In genomic region chr11:131190446-131190845, GRCh38 we compare ENCODE assay signal across 30 cellular contexts.
"Had no signal": no experiment of that assay in that cellular context is flagged by ENCODE, and none has a peak within 500 bp of the region (broad histone marks: within the 10 kb centered on the region; RNA-seq: fewer than 3 reads in every experiment).

No MANE protein-coding gene starts in this region.

- H3K36me3 ChIP-seq: ascending aorta, WERI-Rb-1 had no signal

- FAIRE-seq: TTC549 had no signal

- H3K27ac ChIP-seq: ascending aorta, WERI-Rb-1 had no signal

- DNase-seq: activated CD4-positive, alpha-beta memory T cell treated with anti-CD3 and anti-CD28 coated beads, Interleukin-2, amount 10 ng/mL, durations not matched to agents 7 days and 5 days; activated CD4-positive, alpha-beta T cell treated with anti-CD3 and anti-CD28 coated beads for 1 hour; activated CD4-positive, alpha-beta T cell treated with anti-CD3 and anti-CD28 coated beads for 36 hours; activated CD4-positive, alpha-beta T cell treated with anti-CD3 and anti-CD28 coated beads for 48 hours; activated CD4-positive, alpha-beta T cell treated with anti-CD3 and anti-CD28 coated beads, Interleukin-2, amount 10 ng/mL, durations not matched to agents 7 days and 5 days; activated CD4-positive, alpha-beta T cell treated with anti-CD3 and anti-CD28 coated beads, Interleukin-2, amount 50 U/mL, for 48 hours; activated CD4-positive, CD25-positive, alpha-beta regulatory T cell; activated CD8-positive, alpha-beta memory T cell treated with anti-CD3 and anti-CD28 coated beads for 24 hours; activated CD8-positive, alpha-beta memory T cell treated with anti-CD3 and anti-CD28 coated beads, Interleukin-2, amount 10 ng/mL, durations not matched to agents 7 days and 5 days; activated CD8-positive, alpha-beta memory T cell treated with anti-CD3 and anti-CD28 coated beads, Interleukin-2, amount 50 U/mL, for 48 hours; activated CD8-positive, alpha-beta T cell treated with anti-CD3 and anti-CD28 coated beads, Interleukin-2, amount 10 ng/mL, durations not matched to agents 7 days and 5 days; activated effector memory CD4-positive, alpha-beta T cell treated with Interleukin-2 at 50 U/mL for 16 hours; activated gamma-delta T cell; activated naive CD4-positive, alpha-beta T cell treated with anti-CD3 and anti-CD28 coated beads, Interleukin-2, amount 10 ng/mL, durations not matched to agents 7 days and 5 days; activated naive CD4-positive, alpha-beta T cell treated with Interleukin-2 at 50 U/mL for 16 hours; activated naive CD8-positive, alpha-beta T cell treated with anti-CD3 and anti-CD28 coated beads, Interleukin-2, amount 10 ng/mL, durations not matched to agents 7 days and 5 days; activated naive CD8-positive, alpha-beta T cell treated with anti-CD3 and anti-CD28 coated beads, Interleukin-2, amount 50 U/mL, for 24 hours; activated T-cell treated with anti-CD3 and anti-CD28 coated beads, Interleukin-2, amount 50 U/mL, for 24 hours; activated T-cell treated with anti-CD3 and anti-CD28 coated beads, Interleukin-2, amount 50 U/mL, for 48 hours; amygdala; anterior cingulate cortex; cerebellar nuclear complex; T-helper 1 cell; T-helper 2 cell; T-helper 9 cell; WERI-Rb-1 had no signal

- H3K4me3 ChIP-seq: ascending aorta had no signal

- H3K4me1 ChIP-seq: ascending aorta had no signal

- ATAC-seq: activated CD4-positive, alpha-beta T cell treated with anti-CD3 and anti-CD28 coated beads for 36 hours; activated CD4-positive, CD25-positive, alpha-beta regulatory T cell treated with anti-CD3 and anti-CD28 coated beads, Interleukin-2, amount 50 U/mL, for 24 hours; activated CD8-positive, alpha-beta memory T cell treated with anti-CD3 and anti-CD28 coated beads, Interleukin-2, amount 10 ng/mL, durations not matched to agents 7 days and 5 days; activated CD8-positive, alpha-beta T cell treated with anti-CD3 and anti-CD28 coated beads, Interleukin-2, amount 10 ng/mL, durations not matched to agents 7 days and 5 days; activated naive CD8-positive, alpha-beta T cell treated with anti-CD3 and anti-CD28 coated beads, Interleukin-2, amount 50 U/mL, for 24 hours; WTC11 had no signal

- H3K9me3 ChIP-seq: ascending aorta had no signal

- H3K27me3 ChIP-seq: ascending aorta had no signal
